ENCODE assay signal across 8 cellular contexts in the genomic region with DNA sequence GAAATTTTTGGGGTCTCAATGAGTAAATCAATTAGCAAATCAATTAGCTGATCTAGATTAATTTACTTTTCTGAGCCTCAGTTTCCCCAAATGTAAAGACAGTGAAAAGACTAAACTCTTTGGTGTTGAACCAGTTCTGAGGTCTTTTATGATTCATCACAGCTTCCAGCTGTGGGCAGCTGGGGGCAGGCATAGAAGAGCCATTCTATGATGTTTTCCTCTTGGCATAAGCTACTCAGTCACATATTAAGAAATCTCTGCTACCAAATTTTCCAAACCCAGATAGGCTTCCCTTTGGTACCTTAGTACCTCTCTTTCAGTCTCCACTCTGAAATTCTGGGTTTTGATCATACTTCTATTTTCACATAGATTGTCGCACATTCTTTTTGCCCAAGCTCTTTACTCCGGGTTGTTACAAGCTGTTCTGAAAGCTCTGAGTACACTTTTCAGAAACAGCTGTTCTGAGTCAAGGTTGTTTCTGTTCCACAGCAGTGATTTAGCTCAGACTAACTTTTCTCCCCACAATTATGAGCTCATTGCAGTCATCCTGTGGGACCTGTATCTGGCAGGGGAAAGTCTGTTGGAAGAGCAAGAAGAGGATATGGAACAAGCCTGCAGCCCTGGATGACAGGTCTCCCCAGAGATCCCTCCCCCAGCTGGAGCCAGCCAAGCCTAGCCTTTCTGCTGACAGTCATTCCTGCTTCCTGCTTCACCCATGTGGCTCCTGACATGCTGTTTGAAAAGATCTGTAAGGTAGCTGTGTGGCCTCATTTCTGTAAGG.
A peak's percentile ranks its signal among the peaks of the same experiment; 100 is the strongest.
DNase-seq lines count a peak whose midpoint lies in the region; ATAC-seq and TF ChIP-seq lines count a peak whose summit lies in the region.
"Had no signal": no experiment of that assay in that cellular context is flagged by ENCODE, and none has a peak within 500 bp of the region (broad histone marks: within the 10 kb centered on the region; RNA-seq: fewer than 3 reads in every experiment).

No MANE protein-coding gene starts in this region.

- intact Hi-C loops in heart left ventricle (cut with DNase I), result loop anchor here in 2 of 10 donors (5.0 to 10.0 kb wide), 2 partner anchors 333 to 335 kb away; no protein-coding TSS in a partner anchor
- intact Hi-C loops in thyroid gland (cut with DNase I), result no loop called here

- ATAC-seq in GM21381 (IDR thresholded peaks at IDR 0.05; ENCODE audit: unreplicated experiment), result peak; percentile 63
- peak; percentile 47 for ATAC-seq in HG03521 (IDR thresholded peaks at IDR 0.05; ENCODE audit: unreplicated experiment)
- ATAC-seq in heart left ventricle, result peak; percentile 88 to 98 (median 96)

- peaks cover 0 to 42% (median 9%) of the 10 kb centered on the region in 12 donors for H3K4me1 ChIP-seq in heart left ventricle
- peaks cover 37 to 46% of the 10 kb centered on the region in 2 donors for H3K4me1 ChIP-seq in thyroid gland

- H3K27ac ChIP-seq in heart left ventricle (peak overlapping the region; percentile 23 to 92 (median 64)), thyroid gland (peak overlapping the region; percentile 64 to 76 (median 70))

- 30 to 39% (median 36%) methylated on average over 2 of the region's 2 CpGs for WGBS in heart left ventricle, 4 donors
- WGBS in thyroid gland, 2 donors, result 3 to 19% methylated on average over 2 of the region's 2 CpGs

- DNase-seq in heart left ventricle, result peak; percentile 80 to 89 (median 87)
- peak; percentile 78 for DNase-seq in thyroid gland
- no peak for DNase-seq in GF-D8 (lab: John Stamatoyannopoulos, UW)
- no peak for DNase-seq in RPMI8226
- DNase-seq in effector CD4-positive, alpha-beta T cell, result no peak
- DNase-seq: activated naive CD4-positive, alpha-beta T cell treated with Interleukin-2 at 50 U/mL for 16 hours had no signal

- TF ChIP-seq POLR2A in heart left ventricle (IDR thresholded peaks at IDR 0.05) (no peak), thyroid gland (IDR thresholded peaks at IDR 0.05) (peak in 1 of 2 donors; percentile 33)

- no peak for TF ChIP-seq CTCF in heart left ventricle (IDR thresholded peaks at IDR 0.05)
- TF ChIP-seq CTCF in thyroid gland (IDR thresholded peaks at IDR 0.05), result no peak

- H3K4me3 ChIP-seq in heart left ventricle (no peak overlapping the region), thyroid gland (replicated peaks in 1 of 3) (no peak overlapping the region)

- H3K36me3 ChIP-seq in heart left ventricle (no peaks in the 10 kb centered on the region), thyroid gland (no peaks in the 10 kb centered on the region)

- H3K9me3 ChIP-seq in heart left ventricle, result no peaks in the 10 kb centered on the region
- H3K9me3 ChIP-seq in thyroid gland, result no peaks in the 10 kb centered on the region

- H3K27me3 ChIP-seq in heart left ventricle (no peaks in the 10 kb centered on the region), thyroid gland (no peaks in the 10 kb centered on the region)

Comparison
In these comparisons a context has a peak if more than half of its experiments do, and no peak if none do; other contexts are left out.
1. DNase-seq: peak in heart left ventricle (5 of 5) and thyroid gland (2 of 2); none in GF-D8 (single experiment), RPMI8226 (single experiment) and effector CD4-positive, alpha-beta T cell (single experiment).
2. Peak in every context shown above with its lines, with median percentiles within 50 percentile points of each other: ATAC-seq.